Comparison of ENCODE assay signal across 8 cellular contexts in genomic region chr22:28772633-28773460, GRCh38. TPM values are rescaled to one million over a fixed set of nuclear protein-coding genes. Genes with fewer than 3 reads are reported as not detected.
DNase-seq lines count a peak whose midpoint lies in the region; ATAC-seq and TF ChIP-seq lines count a peak whose summit lies in the region.

CCDC117 (plus strand) TSS chr22:28772695; CDS start chr22:28772850, 155 bp downstream.

- peaks cover 47% of the 10 kb centered on the region for H3K79me2 ChIP-seq in GM23338 (replicated peaks; ENCODE audit: insufficient read depth)

- H3K9me3 Mint-ChIP-seq in GM23338, result peaks cover 8% of the 10 kb centered on the region; the same call in 2 of the 3 replicates
- peaks cover 0 to 5% (median 0%) of the 10 kb centered on the region in 11 donors for H3K9me3 Mint-ChIP-seq in naive thymus-derived CD4-positive, alpha-beta T cell
- no peaks in the 10 kb centered on the region for H3K9me3 Mint-ChIP-seq in stimulated activated memory B cell treated with anti-CD40 and anti-IgM and Interleukin-4, amounts not matched to agents 10 μg/mL and 1 μg/mL and 100 μg/mL, for 72 hours

- H3K36me3 ChIP-seq in GM23338 (ENCODE audit: insufficient read depth), result 0 out of 2 replicates have a peak, but pooled peaks cover 5% of the 10 kb centered on the region
- H3K36me3 ChIP-seq in naive thymus-derived CD4-positive, alpha-beta T cell (ENCODE audit: control insufficient read depth in 2 of 3, insufficient read depth in 3 of 3, low read length in 3 of 3), result peaks cover 0 to 12% (median 3%) of the 10 kb centered on the region in 3 experiments

- peaks cover 8% of the 10 kb centered on the region for H3K27me3 Mint-ChIP-seq in GM23338 (ENCODE audit: insufficient read depth, low read depth, poor library complexity)
- H3K27me3 Mint-ChIP-seq in naive thymus-derived CD4-positive, alpha-beta T cell, result peaks cover 0 to 2% (median 0%) of the 10 kb centered on the region in 5 donors
- no peaks in the 10 kb centered on the region for H3K27me3 Mint-ChIP-seq in stimulated activated memory B cell treated with anti-CD40 and anti-IgM and Interleukin-4, amounts not matched to agents 10 μg/mL and 1 μg/mL and 100 μg/mL, for 72 hours

- peak within 1 kb of the TSS; percentile 78 for H3K27ac Mint-ChIP-seq in GM23338
- H3K27ac Mint-ChIP-seq in naive thymus-derived CD4-positive, alpha-beta T cell, result peak within 1 kb of the TSS; percentile 86 to 98 (median 91)
- H3K27ac Mint-ChIP-seq in stimulated activated memory B cell treated with anti-CD40 and anti-IgM and Interleukin-4, amounts not matched to agents 10 μg/mL and 1 μg/mL and 100 μg/mL, for 72 hours, result peak within 1 kb of the TSS; percentile 86

- H3K27me3 ChIP-seq in GM23338 (ENCODE audit: insufficient read depth), result no peaks in the 10 kb centered on the region
- H3K27me3 ChIP-seq in naive thymus-derived CD4-positive, alpha-beta T cell (ENCODE audit: control insufficient read depth in 2 of 2, insufficient read depth in 2 of 2, low read length in 2 of 2), result no peaks in the 10 kb centered on the region

- peak within 1 kb of the TSS; percentile 87 for H3K4me2 ChIP-seq in GM23338

- peaks cover under 1% of the 10 kb centered on the region; the same call in 1 of the 2 replicates for H4K20me1 ChIP-seq in GM23338 (replicated peaks; ENCODE audit: insufficient read depth)

- H3F3A ChIP-seq in GM23338 (replicated peaks; ENCODE audit: low read depth), result no peaks in the 10 kb centered on the region

- intact Hi-C loops in naive thymus-derived CD4-positive, alpha-beta T cell (cut with micrococcal nuclease), result loop anchor here (1.0 to 5.0 kb wide), 11 partner anchors 27 to 854 kb away; partner anchors contain the start of genes EWSR1 (in 2 of the 2), HSCB (in 2 of the 2), XBP1 (in 2 of the 2) and KREMEN1 (in 1 of the 2)

- CTCF ChIA-PET in naive thymus-derived CD4-positive, alpha-beta T cell (lab: Charles Lee), result interaction anchor here (0.8 to 1.6 kb wide), 5 partner anchors 10 to 172 kb away, joined by 3 to 4 read pairs (median 3); no protein-coding TSS in a partner anchor

- ATAC-seq in GM23338, result peak; percentile 94
- peak; percentile 97 for ATAC-seq in naive thymus-derived CD4-positive, alpha-beta T cell
- peak; percentile 98 for ATAC-seq in stimulated activated memory B cell treated with anti-CD40 and anti-IgM and Interleukin-4, amounts not matched to agents 10 μg/mL and 1 μg/mL and 100 μg/mL, for 72 hours

- H3K4me3 ChIP-seq in GM23338, result peak within 1 kb of the TSS; percentile 96
- peak within 1 kb of the TSS; percentile 83 for H3K4me3 ChIP-seq in naive thymus-derived CD4-positive, alpha-beta T cell (ENCODE audit: low read length)

- TF ChIP-seq CTCF in GM23338 (conservative IDR thresholded peaks at IDR 0.05; ENCODE audit: low read depth in 2 of 2), result no peak

- peak within 1 kb of the TSS; percentile 85 for H3K4me3 Mint-ChIP-seq in GM23338
- peak within 1 kb of the TSS; percentile 84 to 100 (median 97) for H3K4me3 Mint-ChIP-seq in naive thymus-derived CD4-positive, alpha-beta T cell
- peak within 1 kb of the TSS; percentile 89 for H3K4me3 Mint-ChIP-seq in stimulated activated memory B cell treated with anti-CD40 and anti-IgM and Interleukin-4, amounts not matched to agents 10 μg/mL and 1 μg/mL and 100 μg/mL, for 72 hours

- H2AFZ ChIP-seq in GM23338, result peak within 1 kb of the TSS; percentile 81; the same call in 1 of the 2 replicates

- H3K4me1 ChIP-seq in GM23338 (ENCODE audit: insufficient read depth), result no peaks in the 10 kb centered on the region
- H3K4me1 ChIP-seq in naive thymus-derived CD4-positive, alpha-beta T cell (ENCODE audit: control insufficient read depth in 2 of 2, insufficient read depth in 2 of 2, low read length in 2 of 2), result peaks cover 13 to 17% of the 10 kb centered on the region in 2 donors

- peaks cover 5% of the 10 kb centered on the region for H3K4me1 Mint-ChIP-seq in GM23338
- peaks cover 17 to 46% (median 31%) of the 10 kb centered on the region in 7 donors for H3K4me1 Mint-ChIP-seq in naive thymus-derived CD4-positive, alpha-beta T cell
- H3K4me1 Mint-ChIP-seq in stimulated activated memory B cell treated with anti-CD40 and anti-IgM and Interleukin-4, amounts not matched to agents 10 μg/mL and 1 μg/mL and 100 μg/mL, for 72 hours, result peaks cover 32% of the 10 kb centered on the region

- peak; percentile 97 for DNase-seq in EL
- peak; percentile 98 for DNase-seq in GM23338 (ENCODE audit: low spot score)
- DNase-seq in LHCN-M2 (ENCODE audit: low read depth), result peak; percentile 94
- peak; percentile 95 for DNase-seq in RKO (ENCODE audit: low spot score)
- peak; percentile 83 to 85 for DNase-seq in activated T-helper 1 cell treated with anti-CD3 and anti-CD28 coated beads, Interleukin-2, amount 50 U/mL, for 16 hours (ENCODE audit: low read depth in 1 of 2, low spot score in 1 of 2)
- peak; percentile 96 for DNase-seq in fibroblast of gingiva (ENCODE audit: low read depth)
- DNase-seq in naive thymus-derived CD4-positive, alpha-beta T cell, result peak; percentile 76 to 93 (median 88)

- no peaks in the 10 kb centered on the region for H3K9me3 ChIP-seq in naive thymus-derived CD4-positive, alpha-beta T cell (ENCODE audit: control insufficient read depth in 2 of 3, low read length in 3 of 3)

- no peaks in the 10 kb centered on the region for H3K9me2 ChIP-seq in GM23338 (ENCODE audit: insufficient read depth)

- POLR2A ChIA-PET in naive thymus-derived CD4-positive, alpha-beta T cell (lab: Charles Lee), result interaction anchor here (0.8 to 4.3 kb wide), 8 partner anchors 19 to 265 kb away, joined by 3 to 31 read pairs (median 6); partner anchors contain the start of genes CHEK2, HSCB and XBP1

- H3K27ac ChIP-seq in GM23338 (ENCODE audit: low read depth), result peak within 1 kb of the TSS; percentile 86; the same call in 1 of the 2 replicates
- peak within 1 kb of the TSS; percentile 91 for H3K27ac ChIP-seq in naive thymus-derived CD4-positive, alpha-beta T cell (ENCODE audit: low read depth, low read length)

- peaks cover 35% of the 10 kb centered on the region for H3K36me3 Mint-ChIP-seq in GM23338 (ENCODE audit: low read depth)
- H3K36me3 Mint-ChIP-seq in naive thymus-derived CD4-positive, alpha-beta T cell, result peaks cover 0 to 18% (median 12%) of the 10 kb centered on the region in 5 donors
- peaks cover 29% of the 10 kb centered on the region for H3K36me3 Mint-ChIP-seq in stimulated activated memory B cell treated with anti-CD40 and anti-IgM and Interleukin-4, amounts not matched to agents 10 μg/mL and 1 μg/mL and 100 μg/mL, for 72 hours

TF ChIP-seq in GM23338, 12 proteins besides CTCF, POLR2A, EP300 and RAD21:
- TF ChIP-seq ETS1 (IDR thresholded peaks at IDR 0.05), result peak; percentile 90
- TF ChIP-seq JUNB (IDR thresholded peaks at IDR 0.05; ENCODE audit: unreplicated experiment), result no peak
- TF ChIP-seq CREB1 (CRISPR knock-in tag; IDR thresholded peaks at IDR 0.05; ENCODE audit: low read depth), result peak; percentile 89
- TF ChIP-seq POLR2AphosphoS5 (IDR thresholded peaks at IDR 0.05; ENCODE audit: low read depth), result peak; percentile 84
- no peak for TF ChIP-seq STAT1 (IDR thresholded peaks at IDR 0.05; ENCODE audit: unreplicated experiment)

RNA-seq across cellular contexts. Expression of gene CCDC117, which starts in this region (rescaled TPM):
- total RNA-seq in GM23338 (2014; rRNA removed; shearing (Covaris generic)), result 54.1 and 59.5 TPM in 2 replicates
- 23.9 and 24.0 TPM in 2 replicates for polyA plus RNA-seq in GM23338 (2016; fragmentation: Nextera tagmentation; extraction: Ambion mirVana)
- 18.3 and 20.5 TPM in 2 replicates for total RNA-seq in LHCN-M2 (2014; rRNA removed)
- polyA plus RNA-seq in LHCN-M2 (2012), result 5.0 TPM
- 10 to 100 TPM; 13.5 to 33.5 (median 21.2) TPM for total RNA-seq in naive thymus-derived CD4-positive, alpha-beta T cell
- 10 to 100 TPM in 1 of 2 donors, 1 to 10 TPM in 1; 8.7 to 12.6 TPM for polyA plus RNA-seq in naive thymus-derived CD4-positive, alpha-beta T cell

Comparison
In these comparisons a context has a peak if more than half of its experiments do, and no peak if none do; other contexts are left out.
1. Peak in every context shown above with its lines: DNase-seq, ATAC-seq, H3K4me3 ChIP-seq and H3K27ac ChIP-seq.